2 cellular contexts compared by ENCODE assay signal in the genomic region with DNA sequence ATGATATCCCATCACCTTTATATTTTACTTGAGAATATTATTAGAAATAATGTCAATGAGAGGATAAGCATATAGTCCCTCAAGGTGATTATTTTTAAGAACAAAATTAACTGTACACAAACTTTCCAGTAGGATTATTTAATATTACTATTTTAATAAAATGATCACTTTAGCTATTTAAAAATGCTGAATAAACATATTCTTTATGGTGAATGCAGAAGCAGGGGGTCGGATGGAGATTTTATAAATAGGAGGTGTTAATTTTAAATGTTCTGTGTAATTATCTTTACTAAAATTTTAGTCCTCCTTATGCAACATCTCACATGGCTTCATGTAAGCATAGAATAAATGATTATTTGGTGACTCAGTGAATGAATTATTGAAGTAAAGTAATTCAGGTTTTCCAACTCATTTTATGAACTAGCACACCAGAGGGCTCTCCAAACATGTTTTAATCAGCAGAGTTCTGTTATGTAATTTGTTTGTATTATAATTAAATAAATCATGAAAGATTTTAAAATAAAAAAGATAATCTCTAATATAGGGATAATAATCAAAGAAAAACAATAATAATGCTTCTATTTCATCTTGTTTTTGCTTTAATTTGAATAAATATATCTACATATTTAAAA.
TF ChIP-seq lines count a peak whose summit lies in the region.

No MANE protein-coding gene starts in this region.

TF ChIP-seq in IMR-90, 13 proteins besides CTCF, POLR2A, EP300 and RAD21:
- no peak for TF ChIP-seq MAZ (IDR thresholded peaks at IDR 0.05; ENCODE audit: borderline replicate concordance, low read depth, low read length)
- TF ChIP-seq MAFK (IDR thresholded peaks at IDR 0.05; ENCODE audit: low read depth, low read length) = peak; percentile 74

TF ChIP-seq in K562, 482 proteins besides CTCF, POLR2A, EP300 and RAD21:
- TF ChIP-seq C11orf30 (IDR thresholded peaks at IDR 0.05; ENCODE audit: low read depth) (peak; percentile 15; the same call in 1 of the 2 replicates), SNIP1 (IDR thresholded peaks at IDR 0.05; ENCODE audit: low read depth) (no peak), ZFP36 (IDR thresholded peaks at IDR 0.05; ENCODE audit: low read depth, low read length, partially characterized antibody) (no peak), PATZ1 (CRISPR knock-in tag; IDR thresholded peaks at IDR 0.05; ENCODE audit: borderline replicate concordance) (no peak), UBTF (IDR thresholded peaks at IDR 0.05; ENCODE audit: borderline replicate concordance in 1 of 2, low read depth in 2 of 2, low read length in 2 of 2) (no peak), RFX7 (CRISPR knock-in tag; IDR thresholded peaks at IDR 0.05) (no peak), CBFB (CRISPR knock-in tag; IDR thresholded peaks at IDR 0.05) (no peak), VEZF1 (CRISPR knock-in tag; IDR thresholded peaks at IDR 0.05) (no peak), MAFK (IDR thresholded peaks at IDR 0.05; ENCODE audit: low read length) (peak; percentile 29; the same call in 1 of the 2 replicates), RBM14 (IDR thresholded peaks at IDR 0.05; ENCODE audit: borderline replicate concordance, insufficient read depth, low read depth, low read length) (no peak), ZNF316 (IDR thresholded peaks at IDR 0.05) (peak; percentile 30; the same call in 1 of the 2 replicates), DPF2 (IDR thresholded peaks at IDR 0.05) (no peak)
- TF ChIP-seq, protein P1, sequence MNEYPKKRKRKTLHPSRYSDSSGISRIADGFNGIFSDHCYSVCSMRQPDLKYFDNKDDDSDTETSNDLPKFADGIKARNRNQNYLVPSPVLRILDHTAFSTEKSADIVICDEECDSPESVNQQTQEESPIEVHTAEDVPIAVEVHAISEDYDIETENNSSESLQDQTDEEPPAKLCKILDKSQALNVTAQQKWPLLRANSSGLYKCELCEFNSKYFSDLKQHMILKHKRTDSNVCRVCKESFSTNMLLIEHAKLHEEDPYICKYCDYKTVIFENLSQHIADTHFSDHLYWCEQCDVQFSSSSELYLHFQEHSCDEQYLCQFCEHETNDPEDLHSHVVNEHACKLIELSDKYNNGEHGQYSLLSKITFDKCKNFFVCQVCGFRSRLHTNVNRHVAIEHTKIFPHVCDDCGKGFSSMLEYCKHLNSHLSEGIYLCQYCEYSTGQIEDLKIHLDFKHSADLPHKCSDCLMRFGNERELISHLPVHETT (CRISPR knock-in tag; conservative IDR thresholded peaks at IDR 0.05 in 1 of 2, IDR thresholded peaks at IDR 0.05 in 1 of 2) = no peak
- TF ChIP-seq, protein P2, sequence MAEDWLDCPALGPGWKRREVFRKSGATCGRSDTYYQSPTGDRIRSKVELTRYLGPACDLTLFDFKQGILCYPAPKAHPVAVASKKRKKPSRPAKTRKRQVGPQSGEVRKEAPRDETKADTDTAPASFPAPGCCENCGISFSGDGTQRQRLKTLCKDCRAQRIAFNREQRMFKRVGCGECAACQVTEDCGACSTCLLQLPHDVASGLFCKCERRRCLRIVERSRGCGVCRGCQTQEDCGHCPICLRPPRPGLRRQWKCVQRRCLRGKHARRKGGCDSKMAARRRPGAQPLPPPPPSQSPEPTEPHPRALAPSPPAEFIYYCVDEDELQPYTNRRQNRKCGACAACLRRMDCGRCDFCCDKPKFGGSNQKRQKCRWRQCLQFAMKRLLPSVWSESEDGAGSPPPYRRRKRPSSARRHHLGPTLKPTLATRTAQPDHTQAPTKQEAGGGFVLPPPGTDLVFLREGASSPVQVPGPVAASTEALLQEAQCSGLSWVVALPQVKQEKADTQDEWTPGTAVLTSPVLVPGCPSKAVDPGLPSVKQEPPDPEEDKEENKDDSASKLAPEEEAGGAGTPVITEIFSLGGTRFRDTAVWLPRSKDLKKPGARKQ (CRISPR knock-in tag; IDR thresholded peaks at IDR 0.05) = no peak
